ENCODE assay signal across 27 cellular contexts in the genomic region with DNA sequence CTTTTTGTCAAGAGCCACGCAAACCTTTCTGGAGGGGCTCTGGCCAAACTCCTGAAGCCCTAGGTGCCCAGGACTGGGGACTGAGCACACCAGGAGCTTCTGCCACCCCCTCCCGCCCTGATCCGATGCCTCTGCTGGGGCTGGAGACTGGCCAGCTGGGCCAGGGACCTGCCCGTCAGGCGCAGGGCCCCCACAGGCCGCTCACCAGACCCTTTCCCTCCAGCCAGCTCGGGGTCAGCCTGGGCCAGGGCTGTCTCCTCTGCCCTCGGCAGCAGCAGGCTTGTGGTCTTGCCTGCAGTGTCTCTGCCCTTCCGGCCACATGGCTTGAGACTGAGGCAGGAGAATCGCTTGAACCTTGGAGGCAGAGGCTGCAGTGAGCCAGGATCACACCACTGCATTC. TPM values are rescaled to one million over a fixed set of nuclear protein-coding genes. Genes with fewer than 3 reads are reported as not detected.
"Had no signal": no experiment of that assay in that cellular context is flagged by ENCODE, and none has a peak within 500 bp of the region (broad histone marks: within the 10 kb centered on the region; RNA-seq: fewer than 3 reads in every experiment).

No MANE protein-coding gene starts in this region.

- H3K4me3 ChIP-seq: heart left ventricle, left ventricle myocardium inferior, lung, mucosa of descending colon, psoas muscle, skin epidermis, tibial nerve, uterus had no signal

- H3K9ac ChIP-seq: parathyroid adenoma had no signal

- ATAC-seq: heart left ventricle; left colon; mucosa of descending colon; naive thymus-derived CD4-positive, alpha-beta T cell; natural killer cell treated with Interleukin-12 subunit alpha and Interleukin-12 subunit beta and Interleukin-15 and Interleukin-18, amount 100 ng/mL, for 72 hours; psoas muscle; sciatic nerve; stimulated activated memory B cell treated with anti-CD40 and anti-IgM and Interleukin-4, amounts not matched to agents 10 μg/mL and 1 μg/mL and 100 μg/mL, for 72 hours; stimulated activated naive CD8-positive, alpha-beta T cell treated with anti-CD3 and anti-CD28 coated beads, Interleukin-15, amount 100 ng/mL, for 72 hours had no signal

- H3K27me3 ChIP-seq: heart left ventricle, tibial nerve, uterus had no signal

- H3K4me1 ChIP-seq: heart left ventricle, left ventricle myocardium inferior, parathyroid adenoma, psoas muscle, tibial nerve, uterus had no signal

- H3K79me2 ChIP-seq: parathyroid adenoma had no signal

- H2AFZ ChIP-seq: parathyroid adenoma had no signal

- H3K27ac ChIP-seq: heart left ventricle, left ventricle myocardium inferior, parathyroid adenoma, psoas muscle, skin epidermis, tibial nerve, uterus had no signal

- FAIRE-seq: islet of Langerhans, kidney had no signal

- H3K9me3 ChIP-seq: heart left ventricle, left ventricle myocardium inferior, mucosa of descending colon, psoas muscle, tibial nerve, uterus had no signal

- H3K36me3 ChIP-seq: uterus had no signal

- DNase-seq: hypothalamus; immature natural killer cell; kidney; left colon; left ventricle myocardium inferior; midbrain; mucosa of descending colon; naive thymus-derived CD4-positive, alpha-beta T cell; nucleus accumbens; psoas muscle; stimulated activated CD4-positive, alpha-beta T cell treated with anti-CD3 and anti-CD28 coated beads, Interleukin-12 subunit alpha, Interleukin-12 subunit beta, amount 100 ng/mL, for 4 hours; stimulated activated CD4-positive, alpha-beta T cell treated with anti-CD3 and anti-CD28 coated beads, Interleukin-15, amount 100 ng/mL, for 24 hours; stimulated activated CD4-positive, alpha-beta T cell treated with anti-CD3 and anti-CD28 coated beads, Interleukin-4, amount 100 ng/mL, for 4 hours; stimulated activated CD8-positive, alpha-beta memory T cell treated with anti-CD3 and anti-CD28 coated beads, Interleukin-4, amount 100 ng/mL, for 48 hours; stimulated activated naive CD4-positive, alpha-beta T cell treated with Interleukin-2 at 50 U/mL for 16 hours; stimulated activated naive CD8-positive, alpha-beta T cell treated with anti-CD3 and anti-CD28 coated beads, Interleukin-15, amount 100 ng/mL, for 72 hours; substantia nigra; uterus had no signal

RNA-seq across cellular contexts. Expression of a gene that starts 23.8 kb away (rescaled TPM):
- total RNA-seq: natural killer cell treated with Interleukin-12 subunit alpha and Interleukin-12 subunit beta and Interleukin-15 and Interleukin-18, amount 100 ng/mL, for 72 hours had no signal
- polyA plus RNA-seq: immature natural killer cell had no signal
